23 cellular contexts compared by ENCODE assay signal in genomic region chr1:60527567-60527966, GRCh38.
"Had no signal": no experiment of that assay in that cellular context is flagged by ENCODE, and none has a peak within 500 bp of the region (broad histone marks: within the 10 kb centered on the region; RNA-seq: fewer than 3 reads in every experiment).

No MANE protein-coding gene starts in this region.

- H3K4me2 ChIP-seq: neural progenitor cell had no signal

- H3K4me1 ChIP-seq: foreskin keratinocyte, gastroesophageal sphincter, heart right ventricle, neural progenitor cell, parathyroid adenoma, right atrium auricular region, tibial nerve, upper lobe of right lung, vagina had no signal

- ATAC-seq: foreskin keratinocyte; gastroesophageal sphincter; heart right ventricle; left colon; left ventricle myocardium superior; naive thymus-derived CD4-positive, alpha-beta T cell; sciatic nerve; stimulated activated naive B cell treated with anti-CD40 and anti-IgM and Interleukin-4, amounts not matched to agents 10 μg/mL and 1 μg/mL and 100 μg/mL, for 72 hours; upper lobe of right lung had no signal

- H3K36me3 ChIP-seq: gastroesophageal sphincter, heart right ventricle, neural progenitor cell, right atrium auricular region, thoracic aorta, tibial nerve, upper lobe of right lung, vagina had no signal

- H2AFZ ChIP-seq: neural progenitor cell, parathyroid adenoma had no signal

- H3K79me2 ChIP-seq: parathyroid adenoma had no signal

- H3K27me3 ChIP-seq: foreskin keratinocyte, gastroesophageal sphincter, heart right ventricle, neural progenitor cell, right atrium auricular region, tibial nerve, upper lobe of right lung, vagina had no signal

- H3K9ac ChIP-seq: neural progenitor cell, parathyroid adenoma had no signal

- H3K9me3 ChIP-seq: gastroesophageal sphincter, heart right ventricle, right atrium auricular region, thoracic aorta, tibial nerve, upper lobe of right lung, vagina had no signal

- H3K4me3 ChIP-seq: dorsolateral prefrontal cortex, gastroesophageal sphincter, heart right ventricle, lung, neural progenitor cell, right atrium auricular region, thoracic aorta, tibial nerve, upper lobe of right lung, vagina had no signal

- H3K27ac ChIP-seq: dorsolateral prefrontal cortex, foreskin keratinocyte, gastroesophageal sphincter, heart right ventricle, neural progenitor cell, parathyroid adenoma, right atrium auricular region, thoracic aorta, tibial nerve, upper lobe of right lung, vagina had no signal

- DNase-seq: dorsolateral prefrontal cortex; effector CD4-positive, alpha-beta T cell; foreskin keratinocyte; heart right ventricle; hippocampal formation; islet precursor cell; kidney glomerular epithelial cell; left colon; left ventricle myocardium superior; naive thymus-derived CD4-positive, alpha-beta T cell; stimulated activated CD4-positive, alpha-beta T cell treated with anti-CD3 and anti-CD28 coated beads, Interleukin-15, amount 100 ng/mL, for 24 hours; stimulated activated CD4-positive, alpha-beta T cell treated with anti-CD3 and anti-CD28 coated beads, Interleukin-2, amount 100 ng/mL, for 48 hours; stimulated activated naive B cell treated with anti-CD40 and anti-IgM and Interleukin-4, amounts not matched to agents 10 μg/mL and 1 μg/mL and 100 μg/mL, for 72 hours; upper lobe of right lung had no signal
